Comparison of ENCODE assay signal across 8 cellular contexts in the genomic region with DNA sequence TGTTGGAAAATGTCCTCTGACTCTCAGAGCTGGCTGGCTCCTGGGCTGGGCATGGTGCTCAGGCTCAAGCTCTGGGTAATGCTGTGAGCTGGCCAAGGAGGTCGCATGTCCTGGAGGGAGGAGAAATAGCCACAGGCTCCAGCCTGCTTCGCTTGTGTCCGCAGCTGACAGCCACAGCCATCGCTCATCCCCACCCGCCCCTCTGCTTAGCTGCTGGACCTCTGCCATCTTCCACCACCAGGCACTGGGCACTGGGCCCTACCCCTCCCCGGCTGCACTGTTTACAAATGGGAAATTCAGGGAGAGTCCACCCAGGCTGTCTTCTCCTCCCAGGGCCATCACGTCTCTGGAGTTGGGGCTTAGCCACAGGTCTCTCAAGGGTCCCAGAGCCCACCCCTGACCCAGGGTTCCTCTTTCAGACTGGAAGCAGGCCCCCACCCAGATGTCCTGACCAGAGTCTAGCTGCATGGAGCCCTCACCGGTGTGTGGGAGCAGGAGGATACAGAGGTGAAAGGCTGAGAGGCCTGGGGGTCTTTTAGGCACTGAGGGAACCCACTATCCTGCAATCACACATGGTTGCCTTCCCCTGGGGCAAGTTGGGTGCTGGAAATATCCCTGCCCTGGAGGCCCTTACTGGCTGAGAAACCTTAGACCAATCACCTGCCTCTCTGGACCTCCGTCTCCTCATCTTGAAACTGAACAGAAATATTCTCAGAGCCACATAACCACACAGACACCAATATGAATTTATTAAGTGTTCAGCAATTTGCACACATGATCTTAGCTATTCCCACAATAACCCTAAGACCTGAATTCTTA.
A peak's percentile ranks its signal among the peaks of the same experiment; 100 is the strongest.
DNase-seq lines count a peak whose midpoint lies in the region; ATAC-seq and TF ChIP-seq lines count a peak whose summit lies in the region.

No MANE protein-coding gene starts in this region.

- H3K36me3 Mint-ChIP-seq in neural crest cell (ENCODE audit: low read depth) (no peaks in the 10 kb centered on the region), Caco-2 (ENCODE audit: insufficient read depth, unreplicated experiment) (no peaks in the 10 kb centered on the region)

- no peak overlapping the region for H2AFZ ChIP-seq in mammary epithelial cell (ENCODE audit: low read depth, low read length)

- no peaks in the 10 kb centered on the region for H3K9me3 ChIP-seq in Caco-2
- no peaks in the 10 kb centered on the region for H3K9me3 ChIP-seq in mammary epithelial cell (replicated peaks; ENCODE audit: insufficient read depth, low read length)

- no peaks in the 10 kb centered on the region for H3K36me3 ChIP-seq in Caco-2 (ENCODE audit: control insufficient read depth, insufficient read depth, low read length)
- H3K36me3 ChIP-seq in mammary epithelial cell (ENCODE audit: insufficient read depth, low read length) = no peaks in the 10 kb centered on the region

- H3K4me3 ChIP-seq in Caco-2 (ENCODE audit: low read depth, low read length) = no peak overlapping the region
- H3K4me3 ChIP-seq in mammary epithelial cell (replicated peaks in 1 of 3; ENCODE audit: insufficient read depth in 1 of 3, low read depth in 2 of 3, low read length in 3 of 3) = no peak overlapping the region

- H3K27ac Mint-ChIP-seq in neural crest cell (ENCODE audit: unreplicated experiment) = no peak overlapping the region
- no peak overlapping the region for H3K27ac Mint-ChIP-seq in Caco-2 (ENCODE audit: unreplicated experiment)

- POLR2A ChIA-PET in Caco-2 (lab: Charles Lee) = no interaction called here

- dilution Hi-C loops in mammary epithelial cell (cut with HindIII; ENCODE audit: low sequenced_read_pairs) = loop anchor here (10.0 to 25.0 kb wide), 2 partner anchors 77 to 259 kb away; no protein-coding TSS in a partner anchor

- DNase-seq in DMS79 treated with DMSO at 0.1 percent for 48 hours (lab: John Stamatoyannopoulos, UW) = peak; percentile 54
- peak; percentile 83 for DNase-seq in NCI-H146 (lab: John Stamatoyannopoulos, UW)
- peak; percentile 59 to 75 for DNase-seq in dermis microvascular lymphatic vessel endothelial cell (ENCODE audit: low read depth in 2 of 2)
- DNase-seq in neural crest cell (ENCODE audit: low read depth, low spot score) = peak; percentile 1
- no peak for DNase-seq in Caco-2
- no peak for DNase-seq in mammary epithelial cell

- H3K9me3 Mint-ChIP-seq in neural crest cell (no peaks in the 10 kb centered on the region), Caco-2 (ENCODE audit: unreplicated experiment) (peaks cover 10% of the 10 kb centered on the region)

- H3K27me3 ChIP-seq in Caco-2 (replicated peaks; ENCODE audit: control insufficient read depth, insufficient read depth, low read length) (no peaks in the 10 kb centered on the region; the same call in none of the 2 replicates), mammary epithelial cell (ENCODE audit: insufficient read depth, low read length) (no peaks in the 10 kb centered on the region)

- H3K9ac ChIP-seq in mammary epithelial cell (ENCODE audit: insufficient read depth, low read length) = no peak overlapping the region

- CTCF ChIA-PET in Caco-2 (lab: Charles Lee) = interaction anchor here (0.5 to 2.0 kb wide), 3 partner anchors 11 to 1039 kb away, joined by 4 to 7 read pairs (median 4); no protein-coding TSS in a partner anchor
- CTCF ChIA-PET in mammary epithelial cell (lab: Charles Lee; ENCODE audit: low non-redundant PET) = no interaction called here

- H3K4me2 ChIP-seq in mammary epithelial cell (ENCODE audit: insufficient read depth, low read depth, low read length) = no peak overlapping the region

- BruUV-seq in Caco-2 (replicated peaks; lab: Mats Ljungman, UMichigan) = no TSS peak
- BruUV-seq in mammary epithelial cell (replicated peaks; lab: Mats Ljungman, UMichigan) = no TSS peak

- no peaks in the 10 kb centered on the region for H3K79me2 ChIP-seq in mammary epithelial cell (ENCODE audit: insufficient read depth, low read length)

- 40% methylated on average over 6 of the region's 9 CpGs for WGBS in mammary epithelial cell (ENCODE audit: low coverage, missing lambda C conversion rate)

- ATAC-seq in GM21423 (IDR thresholded peaks at IDR 0.05; ENCODE audit: unreplicated experiment) = peak; percentile 60
- ATAC-seq in GM21360 (IDR thresholded peaks at IDR 0.05; ENCODE audit: unreplicated experiment) = no peak

- H3K4me1 Mint-ChIP-seq in neural crest cell = peaks cover 28% of the 10 kb centered on the region
- no peaks in the 10 kb centered on the region for H3K4me1 Mint-ChIP-seq in Caco-2 (ENCODE audit: low read depth, unreplicated experiment)

- intact Hi-C loops in Caco-2 (cut with micrococcal nuclease; ENCODE audit: unreplicated experiment) (loop anchor here (10.0 kb wide), 1 partner anchor 477 kb away; no protein-coding TSS in a partner anchor), mammary epithelial cell (cut with micrococcal nuclease) (loop anchor here (5.0 to 10.0 kb wide), 2 partner anchors 94 to 477 kb away; no protein-coding TSS in a partner anchor)

- H4K20me1 ChIP-seq in mammary epithelial cell (ENCODE audit: insufficient read depth, low read length) = no peaks in the 10 kb centered on the region

- H3K27me3 Mint-ChIP-seq in neural crest cell (ENCODE audit: low read depth) = no peaks in the 10 kb centered on the region
- H3K27me3 Mint-ChIP-seq in Caco-2 (ENCODE audit: insufficient read depth, unreplicated experiment) = peaks cover 13% of the 10 kb centered on the region

- H3K4me1 ChIP-seq in Caco-2 = no peaks in the 10 kb centered on the region
- H3K4me1 ChIP-seq in mammary epithelial cell (ENCODE audit: insufficient read depth, low read length) = no peaks in the 10 kb centered on the region

- no peak overlapping the region for H3K27ac ChIP-seq in mammary epithelial cell (ENCODE audit: insufficient read depth, low read depth, low read length)

- in situ Hi-C loops in mammary epithelial cell (cut with MboI; ENCODE audit: low sequenced_read_pairs in 2 of 2) = loop anchor here (10.0 kb wide), 2 partner anchors 267 to 277 kb away; no protein-coding TSS in a partner anchor

- no peak overlapping the region for H3K4me3 Mint-ChIP-seq in neural crest cell
- H3K4me3 Mint-ChIP-seq in Caco-2 (ENCODE audit: unreplicated experiment) = no peak overlapping the region

- TF ChIP-seq CTCF in neural crest cell (conservative IDR thresholded peaks at IDR 0.05) (no peak), Caco-2 (IDR thresholded peaks at IDR 0.05; ENCODE audit: insufficient read depth in 1 of 2, low read depth in 1 of 2, low read length in 1 of 2, severe bottlenecking in 1 of 2, unreplicated experiment in 1 of 2) (no peak), mammary epithelial cell (conservative IDR thresholded peaks at IDR 0.05 in 1 of 2, IDR thresholded peaks at IDR 0.05 in 1 of 2; ENCODE audit: extremely low read depth in 1 of 2, insufficient read depth in 1 of 2, low read depth in 1 of 2, low read length in 2 of 2) (no peak)

Comparison
In these comparisons a context has a peak if more than half of its experiments do, and no peak if none do; other contexts are left out.
1. DNase-seq: peak in DMS79 treated with DMSO at 0.1 percent for 48 hours (single experiment), NCI-H146 (single experiment), dermis microvascular lymphatic vessel endothelial cell (2 of 2) and neural crest cell (single experiment); none in Caco-2 (0 of 2) and mammary epithelial cell (single experiment).